13 cellular contexts compared by ENCODE assay signal in genomic region chr2:26569216-26570082, GRCh38.
"Had no signal": no experiment of that assay in that cellular context is flagged by ENCODE, and none has a peak within 500 bp of the region (broad histone marks: within the 10 kb centered on the region; RNA-seq: fewer than 3 reads in every experiment).

No MANE protein-coding gene starts in this region.

- H3K4me3 Mint-ChIP-seq: brain; T-helper 1 cell treated with Interleukin-12 subunit alpha and Interleukin-12 subunit beta and Interleukin-4 antibody, amounts not matched to agents 30 μg/mL and 1 μg/mL, for 36 hours had no signal

- H3K36me3 ChIP-seq: left ventricle myocardium inferior, pancreas, thyroid gland had no signal

- H3K27ac ChIP-seq: left ventricle myocardium inferior, pancreas, skin epidermis, thyroid gland had no signal

- H3K4me1 ChIP-seq: left ventricle myocardium inferior, pancreas, thyroid gland had no signal

- H3K36me3 Mint-ChIP-seq: brain had no signal

- H3K9me3 Mint-ChIP-seq: brain; T-helper 1 cell treated with Interleukin-12 subunit alpha and Interleukin-12 subunit beta and Interleukin-4 antibody, amounts not matched to agents 30 μg/mL and 1 μg/mL, for 36 hours had no signal

- DNase-seq: activated CD4-positive, alpha-beta T cell treated with anti-CD3 and anti-CD28 coated beads, Interleukin-2, amount 50 U/mL, for 1 hour; activated CD4-positive, CD25-positive, alpha-beta regulatory T cell; activated naive CD4-positive, alpha-beta T cell treated with Interleukin-2 at 50 U/mL for 16 hours; cerebellar nuclear complex; dermis blood vessel endothelial cell; left ventricle myocardium inferior; mesenchymal stem cell; SHP77; thyroid gland had no signal

- H3K27me3 ChIP-seq: pancreas, thyroid gland had no signal

- H3K4me3 ChIP-seq: left ventricle myocardium inferior, pancreas, skin epidermis, thyroid gland had no signal

- H3K27ac Mint-ChIP-seq: brain; T-helper 1 cell treated with Interleukin-12 subunit alpha and Interleukin-12 subunit beta and Interleukin-4 antibody, amounts not matched to agents 30 μg/mL and 1 μg/mL, for 36 hours had no signal

- H3K9me3 ChIP-seq: left ventricle myocardium inferior, pancreas, thyroid gland had no signal
